ENCODE assay signal across 17 cellular contexts in genomic region chr14:41549821-41550597, GRCh38. TPM values are rescaled to one million over a fixed set of nuclear protein-coding genes. Genes with fewer than 3 reads are reported as not detected.
DNase-seq lines count a peak whose midpoint lies in the region; ATAC-seq, FAIRE-seq and TF ChIP-seq lines count a peak whose summit lies in the region.
"Had no signal": no experiment of that assay in that cellular context is flagged by ENCODE, and none has a peak within 500 bp of the region (broad histone marks: within the 10 kb centered on the region; RNA-seq: fewer than 3 reads in every experiment).

No MANE protein-coding gene starts in this region.

- H3K9me3 ChIP-seq in A549 = no peaks in the 10 kb centered on the region
- H3K9me3 ChIP-seq: adrenal gland, esophagus muscularis mucosa had no signal

- H3K4me3 ChIP-seq in A549 (no peak overlapping the region), astrocyte of the cerebellum (ENCODE audit: low read depth, low read length) (no peak overlapping the region)
- H3K4me3 ChIP-seq: adrenal gland, esophagus muscularis mucosa had no signal

- ATAC-seq in A549 = no peak
- no peak for ATAC-seq in GM18907 (IDR thresholded peaks at IDR 0.05; ENCODE audit: unreplicated experiment)
- ATAC-seq: right cardiac atrium had no signal

- WGBS in A549 (ENCODE audit: missing lambda C conversion rate) = 59% methylated on average over 2 of the region's 2 CpGs

- no peak for TF ChIP-seq POLR2A in A549 (IDR thresholded peaks at IDR 0.05; ENCODE audit: low read length)

- POLR2A ChIA-PET in A549 (lab: Yijun Ruan, JAX) = no interaction called here

- no peak for FAIRE-seq in A549 (lab: Jason Lieb, UNC)
- FAIRE-seq: kidney had no signal

- H3K27ac ChIP-seq in A549 = no peak overlapping the region
- H3K27ac ChIP-seq: adrenal gland, esophagus muscularis mucosa had no signal

- no peak for TF ChIP-seq CTCF in A549 (IDR thresholded peaks at IDR 0.05)
- no peak for TF ChIP-seq CTCF in astrocyte of the cerebellum (IDR thresholded peaks at IDR 0.05; ENCODE audit: low read depth, low read length, missing control alignments)

- in situ Hi-C loops in astrocyte of the cerebellum (cut with HindIII; ENCODE audit: low sequenced_read_pairs) = no loop called here

- DNase-seq in A549 (ENCODE audit: low read depth in 1 of 2, low spot score in 1 of 2) (no peak), HT-29 (ENCODE audit: low spot score) (peak; percentile 5), astrocyte of the cerebellum (ENCODE audit: low read depth) (peak; percentile 28), glomerular visceral epithelial cell (ENCODE audit: extremely low spot score) (peak; percentile 64), AG08396 (ENCODE audit: low spot score) (no peak), ureter (ENCODE audit: low spot score) (no peak), DMS153 treated with DMSO at 0.1 percent for 48 hours (lab: John Stamatoyannopoulos, UW; ENCODE audit: unreplicated experiment) (no peak)
- DNase-seq: adrenal gland, kidney, NCI-H1694 treated with DMSO at 0.1 percent for 48 hours, nucleus accumbens, right cardiac atrium, substantia nigra had no signal

- CTCF ChIA-PET in A549 (lab: Yijun Ruan, JAX) = no interaction called here

- TF ChIP-seq EP300 in A549 (IDR thresholded peaks at IDR 0.05) = no peak

- TF ChIP-seq RAD21 in A549 (conservative IDR thresholded peaks at IDR 0.05 in 1 of 2, IDR thresholded peaks at IDR 0.05 in 1 of 2) = no peak

- H3K4me2 ChIP-seq in A549 = no peak overlapping the region

- H3K4me1 ChIP-seq in A549 = no peaks in the 10 kb centered on the region
- H3K4me1 ChIP-seq: adrenal gland, esophagus muscularis mucosa had no signal

TF ChIP-seq in A549, 52 proteins besides CTCF, POLR2A, EP300 and RAD21:
- TF ChIP-seq KDM5A (IDR thresholded peaks at IDR 0.05) (no peak), FOSL2 (IDR thresholded peaks at IDR 0.05) (no peak), FOSL2 (CRISPR knock-in tag; IDR thresholded peaks at IDR 0.05) (peak; percentile 33; the same call in 1 of the 2 replicates), POLR2AphosphoS2 (conservative IDR thresholded peaks at IDR 0.05; ENCODE audit: low read length) (no peak)

RNA-seq across cellular contexts. Expression of gene LRFN5, which starts 56.7 kb away (rescaled TPM):
- polyA plus RNA-seq in A549 (2011; rRNA removed) = not detected in 2 replicates
- not detected in 2 replicates for polyA plus RNA-seq in A549 (2012; cell fraction: cytosol; rRNA removed)
- not detected in 2 replicates for polyA plus RNA-seq in A549 (2012; cell fraction: nucleus; rRNA removed)
- polyA plus RNA-seq in A549 (2017; fragmentation: RNase III; extraction: RNeasy Plus Mini Kit Qiagen cat#74134 plus additional on column Dnase treatment) = not detected in 3 replicates
- not detected in 2 replicates for polyA minus RNA-seq in A549 (2011; rRNA and poly(A)+ RNA removed)
- total RNA-seq in HT-29 (2014; rRNA removed; shearing (Covaris generic)) = not detected in 2 replicates
- total RNA-seq in ureter = 12.6 TPM
- total RNA-seq: activated T-helper 2 cell treated with anti-CD3 and anti-CD28 coated beads, Interferon-gamma antibody, Interleukin-2, Interleukin-4, amounts not matched to agents 10 μg/mL and 5 μg/mL and 100 μg/mL, durations not matched to agents 14 hours and 24 hours and 36 hours; mononuclear cell had no signal

Comparison
In these comparisons a context has a peak if more than half of its experiments do, and no peak if none do; other contexts are left out.
1. DNase-seq: peak in HT-29 (single experiment), astrocyte of the cerebellum (single experiment) and glomerular visceral epithelial cell (single experiment); none in A549 (0 of 2), AG08396 (single experiment), ureter (single experiment) and DMS153 treated with DMSO at 0.1 percent for 48 hours (single experiment).
2. RNA of gene LRFN5, which starts 56.7 kb away (total RNA-seq): 12.6 TPM in ureter (single experiment); not detected in HT-29; every median in the first group is over 10 times any median in the second.